In genomic region chr6:26473758-26474438, GRCh38 we compare ENCODE assay signal across 8 cellular contexts. TPM values are rescaled to one million over a fixed set of nuclear protein-coding genes. Genes with fewer than 3 reads are reported as not detected.
A peak's percentile ranks its signal among the peaks of the same experiment; 100 is the strongest.
DNase-seq lines count a peak whose midpoint lies in the region; ATAC-seq and TF ChIP-seq lines count a peak whose summit lies in the region.

No MANE protein-coding gene starts in this region.

- peaks cover 3% of the 10 kb centered on the region for H3K36me3 ChIP-seq in CD4-positive, alpha-beta memory T cell (ENCODE audit: insufficient read depth, low read length)
- H3K36me3 ChIP-seq in OCI-LY3 (replicated peaks; ENCODE audit: low read depth, low read length) (peaks cover 15% of the 10 kb centered on the region), muscle layer of colon (ENCODE audit: insufficient read depth, low read length) (peaks cover 3% of the 10 kb centered on the region)

- intact Hi-C loops in CD4-positive, alpha-beta memory T cell (cut with micrococcal nuclease), result loop anchor here (1.0 to 5.0 kb wide), 11 partner anchors 16 to 132 kb away; partner anchors contain the start of genes BTN3A2, BTN3A3 and HMGN4

- H3K27ac Mint-ChIP-seq in CD4-positive, alpha-beta memory T cell, result peak overlapping the region; percentile 99 to 100 (median 99)

- peak overlapping the region; percentile 63 to 73 for H3K4me3 ChIP-seq in CD4-positive, alpha-beta memory T cell (ENCODE audit: low read length in 2 of 2)
- H3K4me3 ChIP-seq in HL-60 (replicated peaks; ENCODE audit: insufficient read depth, low read length), result peak overlapping the region; percentile 34
- H3K4me3 ChIP-seq in OCI-LY3 (ENCODE audit: low read length), result peak overlapping the region; percentile 90
- H3K4me3 ChIP-seq in epithelial cell of proximal tubule (ENCODE audit: low read depth, low read length), result peak overlapping the region; percentile 63
- H3K4me3 ChIP-seq in muscle layer of colon (ENCODE audit: low read depth in 1 of 2, low read length in 2 of 2), result peak overlapping the region; percentile 35 to 57

- peak overlapping the region; percentile 84 to 99 (median 94) for H3K4me3 Mint-ChIP-seq in CD4-positive, alpha-beta memory T cell

- H3K36me3 Mint-ChIP-seq in CD4-positive, alpha-beta memory T cell, result peaks cover 19 to 25% of the 10 kb centered on the region in 2 donors

- DNase-seq in CD4-positive, alpha-beta memory T cell, result peak; percentile 91 to 94 (median 92)
- DNase-seq in HL-60 (ENCODE audit: low read depth in 1 of 2, low spot score in 1 of 2) (peak; percentile 85 to 91), activated T-cell treated with anti-CD3 and anti-CD28 coated beads for 24 hours (ENCODE audit: low read depth) (peak; percentile 70), epithelial cell of proximal tubule (ENCODE audit: low read depth) (peak; percentile 94)
- peak; percentile 48 to 55 for DNase-seq in stimulated activated CD8-positive, alpha-beta memory T cell treated with anti-CD3 and anti-CD28 coated beads, Interleukin-7, amount 100 ng/mL, for 1 hour (ENCODE audit: low read depth in 2 of 2)

- peak overlapping the region; percentile 81 for H3K27ac ChIP-seq in CD4-positive, alpha-beta memory T cell (ENCODE audit: low read depth, low read length)
- H3K27ac ChIP-seq in HL-60 (replicated peaks) (peak overlapping the region; percentile 94), OCI-LY3 (ENCODE audit: low read length) (peak overlapping the region; percentile 97), muscle layer of colon (ENCODE audit: low read depth, low read length) (peak overlapping the region; percentile 97)

- CTCF ChIA-PET in CD4-positive, alpha-beta memory T cell (lab: Charles Lee; ENCODE audit: partially characterized antibody), result interaction anchor here (0.6 to 2.1 kb wide), 13 partner anchors 9 to 298 kb away, joined by 3 to 15 read pairs (median 4); partner anchors contain the start of gene HMGN4

- H3K27me3 Mint-ChIP-seq in CD4-positive, alpha-beta memory T cell, result no peaks in the 10 kb centered on the region

- 0 out of 2 replicates have a peak, but pooled peaks cover 3% of the 10 kb centered on the region for H3K79me2 ChIP-seq in OCI-LY3 (ENCODE audit: low read length)

- peaks cover 52% of the 10 kb centered on the region for H3K4me1 ChIP-seq in CD4-positive, alpha-beta memory T cell (ENCODE audit: insufficient read depth, low read length)
- H3K4me1 ChIP-seq in OCI-LY3 (ENCODE audit: low read length) (peaks cover 28% of the 10 kb centered on the region), muscle layer of colon (ENCODE audit: insufficient read depth, low read length) (peaks cover 11% of the 10 kb centered on the region)

- ATAC-seq in GM19463 (IDR thresholded peaks at IDR 0.05; ENCODE audit: unreplicated experiment), result peak; percentile 87

- no peaks in the 10 kb centered on the region for H3K9me3 ChIP-seq in CD4-positive, alpha-beta memory T cell (ENCODE audit: control insufficient read depth in 1 of 2, low read length in 2 of 2)
- peaks cover 11% of the 10 kb centered on the region; the same call in 1 of the 2 replicates for H3K9me3 ChIP-seq in OCI-LY3 (ENCODE audit: insufficient read depth, low read length)
- no peaks in the 10 kb centered on the region for H3K9me3 ChIP-seq in muscle layer of colon (ENCODE audit: low read length)

- POLR2A ChIA-PET in CD4-positive, alpha-beta memory T cell (lab: Charles Lee; ENCODE audit: partially characterized antibody), result interaction anchor here (0.6 to 6.1 kb wide), 59 partner anchors 9 to 1363 kb away, joined by 3 to 108 read pairs (median 5); partner anchors contain the start of genes BTN1A1, BTN2A1, BTN2A2 and BTN3A2

- H3K9ac ChIP-seq in OCI-LY3 (ENCODE audit: low read length), result peak overlapping the region; percentile 97
- peak overlapping the region; percentile 78 for H3K9ac ChIP-seq in muscle layer of colon (ENCODE audit: low read length)

- peaks cover 0 to 10% (median 2%) of the 10 kb centered on the region in 8 donors for H3K9me3 Mint-ChIP-seq in CD4-positive, alpha-beta memory T cell

- peaks cover 37 to 72% (median 51%) of the 10 kb centered on the region in 4 donors for H3K4me1 Mint-ChIP-seq in CD4-positive, alpha-beta memory T cell

- H2AFZ ChIP-seq in OCI-LY3 (ENCODE audit: low read depth, low read length), result peak overlapping the region; percentile 78; the same call in 1 of the 2 replicates

- H4K20me1 ChIP-seq in OCI-LY3 (ENCODE audit: insufficient read depth, low read length), result no peaks in the 10 kb centered on the region

- no peak for TF ChIP-seq CTCF in HL-60 (IDR thresholded peaks at IDR 0.05; ENCODE audit: insufficient read depth, low read length)
- no peak for TF ChIP-seq CTCF in OCI-LY3 (IDR thresholded peaks at IDR 0.05; ENCODE audit: low read depth, low read length)
- TF ChIP-seq CTCF in epithelial cell of proximal tubule (conservative IDR thresholded peaks at IDR 0.05; ENCODE audit: low read depth, low read length), result no peak

- H3K4me2 ChIP-seq in OCI-LY3 (ENCODE audit: low read length), result peak overlapping the region; percentile 80

- no peaks in the 10 kb centered on the region for H3K27me3 ChIP-seq in CD4-positive, alpha-beta memory T cell (ENCODE audit: insufficient read depth, low read length)
- H3K27me3 ChIP-seq in HL-60 (ENCODE audit: insufficient read depth, poor library complexity, severe bottlenecking) (no peaks in the 10 kb centered on the region), OCI-LY3 (ENCODE audit: low read depth, low read length) (no peaks in the 10 kb centered on the region), muscle layer of colon (ENCODE audit: control insufficient read depth in 1 of 2, insufficient read depth in 2 of 2, low read length in 2 of 2) (no peaks in the 10 kb centered on the region)

RNA-seq across cellular contexts. Expression of gene BTN2A1, which starts 16.1 kb away (rescaled TPM):
- 10 to 100 TPM; 57.0 to 62.8 TPM for total RNA-seq in CD4-positive, alpha-beta memory T cell
- 10 to 100 TPM; 10.9 to 15.9 TPM for polyA plus RNA-seq in CD4-positive, alpha-beta memory T cell
- total RNA-seq in epithelial cell of proximal tubule, result 6.0 and 6.1 TPM in 2 replicates

RNA-seq across cellular contexts. Expression of gene BTN1A1, which starts 26.2 kb away (rescaled TPM):
- total RNA-seq in CD4-positive, alpha-beta memory T cell, result not detected
- under 1 TPM in 1 of 2 donors, not detected in 1; 0.08 TPM for polyA plus RNA-seq in CD4-positive, alpha-beta memory T cell
- 0.14 TPM in 1 of 2 replicates, not detected in the other for total RNA-seq in epithelial cell of proximal tubule

RNA-seq across cellular contexts. Expression of gene BTN3A3, which starts 33.6 kb away (rescaled TPM):
- total RNA-seq in CD4-positive, alpha-beta memory T cell, result 100 to 1,000 TPM; 211 to 215 TPM
- 10 to 100 TPM; 72.7 to 72.9 TPM for polyA plus RNA-seq in CD4-positive, alpha-beta memory T cell
- total RNA-seq in epithelial cell of proximal tubule, result 0.86 and 1.1 TPM in 2 replicates

Comparison
In these comparisons a context has a peak if more than half of its experiments do, and no peak if none do; other contexts are left out.
1. Peak in every context shown above with its lines: DNase-seq, ATAC-seq, H3K4me3 ChIP-seq and H3K27ac ChIP-seq.
2. H3K4me3 ChIP-seq: peak in every context shown above with its lines; median percentile 90 in OCI-LY3; 68 in CD4-positive, alpha-beta memory T cell; 63 in epithelial cell of proximal tubule; 46 in muscle layer of colon; 34 in HL-60.
3. RNA of gene BTN3A3, which starts 33.6 kb away (total RNA-seq): 211 to 215 TPM in CD4-positive, alpha-beta memory T cell; 0.86 to 1.1 TPM in epithelial cell of proximal tubule; every median in the first group is over 100 times any median in the second.